ENCODE assay signal across 1 cellular context in genomic region chr5:74504463-74504862, GRCh38.
TF ChIP-seq lines count a peak whose summit lies in the region.

No MANE protein-coding gene starts in this region.

TF ChIP-seq in IMR-90, 13 proteins besides CTCF, POLR2A, EP300 and RAD21 (continued from another document):
- TF ChIP-seq USF2 (IDR thresholded peaks at IDR 0.05; ENCODE audit: low read depth, low read length) (no peak), FOS (IDR thresholded peaks at IDR 0.05; ENCODE audit: low read depth, low read length) (no peak), MAZ (IDR thresholded peaks at IDR 0.05; ENCODE audit: borderline replicate concordance, low read depth, low read length) (no peak), CEBPB (IDR thresholded peaks at IDR 0.05; ENCODE audit: low read depth, low read length) (no peak)
TF ChIP-seq in IMR-90: peak in this region for 0.
